ENCODE assay signal across 9 cellular contexts in genomic region chr2:10414000-10414451, GRCh38. TPM values are rescaled to one million over a fixed set of nuclear protein-coding genes. Genes with fewer than 3 reads are reported as not detected.
DNase-seq lines count a peak whose midpoint lies in the region; TF ChIP-seq lines count a peak whose summit lies in the region.
"Had no signal": no experiment of that assay in that cellular context is flagged by ENCODE, and none has a peak within 500 bp of the region (broad histone marks: within the 10 kb centered on the region; RNA-seq: fewer than 3 reads in every experiment).

No MANE protein-coding gene starts in this region.

- peak; percentile 25 for DNase-seq in activated CD4-positive, alpha-beta memory T cell treated with anti-CD3 and anti-CD28 coated beads for 36 hours
- DNase-seq in activated CD4-positive, alpha-beta memory T cell treated with anti-CD3 and anti-CD28 coated beads, Interleukin-2, amount 10 ng/mL, durations not matched to agents 7 days and 5 days, result no peak
- DNase-seq in NCI-H510A (lab: John Stamatoyannopoulos, UW) (peak; percentile 49), fibroblast of lung (ENCODE audit: low read depth in 2 of 2) (peak in 1 of 2 donors; percentile 66), transverse colon (peak; percentile 75), ovary (no peak)
- no peak for DNase-seq in activated CD4-positive, CD25-positive, alpha-beta regulatory T cell treated with anti-CD3 and anti-CD28 coated beads, Interleukin-2, amount 50 U/mL, for 72 hours
- no peak for DNase-seq in activated CD4-positive, alpha-beta T cell treated with anti-CD3 and anti-CD28 coated beads, Interleukin-2, amount 50 U/mL, for 48 hours
- DNase-seq: AML-193 had no signal

- H3K27ac Mint-ChIP-seq in activated CD4-positive, alpha-beta memory T cell treated with anti-CD3 and anti-CD28 coated beads for 36 hours, result no peak overlapping the region
- no peak overlapping the region for H3K27ac Mint-ChIP-seq in activated CD4-positive, alpha-beta memory T cell treated with anti-CD3 and anti-CD28 coated beads, Interleukin-2, amount 10 ng/mL, durations not matched to agents 7 days and 5 days

- H3K9me3 ChIP-seq in fibroblast of lung (ENCODE audit: control insufficient read depth, insufficient read depth, low read depth, low read length), result no peaks in the 10 kb centered on the region
- H3K9me3 ChIP-seq in transverse colon, result no peaks in the 10 kb centered on the region
- no peaks in the 10 kb centered on the region for H3K9me3 ChIP-seq in ovary

- no peak overlapping the region for H3K4me3 Mint-ChIP-seq in activated CD4-positive, alpha-beta memory T cell treated with anti-CD3 and anti-CD28 coated beads for 36 hours
- no peak overlapping the region for H3K4me3 Mint-ChIP-seq in activated CD4-positive, alpha-beta memory T cell treated with anti-CD3 and anti-CD28 coated beads, Interleukin-2, amount 10 ng/mL, durations not matched to agents 7 days and 5 days

- H3K36me3 ChIP-seq in fibroblast of lung (ENCODE audit: control insufficient read depth, insufficient read depth, low read length) (no peaks in the 10 kb centered on the region), transverse colon (no peaks in the 10 kb centered on the region), ovary (no peaks in the 10 kb centered on the region)

- TF ChIP-seq CTCF in fibroblast of lung (conservative IDR thresholded peaks at IDR 0.05 in 1 of 2, IDR thresholded peaks at IDR 0.05 in 1 of 2; ENCODE audit: low read depth in 1 of 2, low read length in 2 of 2) (no peak), transverse colon (IDR thresholded peaks at IDR 0.05) (no peak), ovary (IDR thresholded peaks at IDR 0.05) (no peak)

- no peak overlapping the region for H3K9ac ChIP-seq in fibroblast of lung (ENCODE audit: insufficient read depth, low read length)

- H3K4me1 Mint-ChIP-seq in activated CD4-positive, alpha-beta memory T cell treated with anti-CD3 and anti-CD28 coated beads for 36 hours (ENCODE audit: low read depth), result peaks cover 11% of the 10 kb centered on the region
- H3K4me1 Mint-ChIP-seq in activated CD4-positive, alpha-beta memory T cell treated with anti-CD3 and anti-CD28 coated beads, Interleukin-2, amount 10 ng/mL, durations not matched to agents 7 days and 5 days, result peaks cover 10% of the 10 kb centered on the region

- H3K4me3 ChIP-seq in fibroblast of lung (replicated peaks in 1 of 4; ENCODE audit: control extremely low read depth in 1 of 4, insufficient read depth in 1 of 4, low read depth in 3 of 4, low read length in 4 of 4), result no peak overlapping the region
- no peak overlapping the region for H3K4me3 ChIP-seq in transverse colon
- H3K4me3 ChIP-seq in ovary, result no peak overlapping the region

- 39% methylated on average over 7 of the region's 7 CpGs; no CpG with 5 or more reads in 1 of the 2 donors for WGBS in transverse colon (ENCODE audit: low coverage in 1 of 2), 2 donors
- 87 to 91% (median 89%) methylated on average over 7 of the region's 7 CpGs for WGBS in ovary, 3 donors

- H3K9me3 Mint-ChIP-seq in activated CD4-positive, alpha-beta memory T cell treated with anti-CD3 and anti-CD28 coated beads for 36 hours, result no peaks in the 10 kb centered on the region
- no peaks in the 10 kb centered on the region for H3K9me3 Mint-ChIP-seq in activated CD4-positive, alpha-beta memory T cell treated with anti-CD3 and anti-CD28 coated beads, Interleukin-2, amount 10 ng/mL, durations not matched to agents 7 days and 5 days

- H3K4me1 ChIP-seq in fibroblast of lung (ENCODE audit: control insufficient read depth, extremely low read depth, insufficient read depth, low read length) (peaks cover 8% of the 10 kb centered on the region), transverse colon (peaks cover 27 to 65% (median 37%) of the 10 kb centered on the region in 4 donors), ovary (ENCODE audit: insufficient read depth) (peaks cover 1% of the 10 kb centered on the region)

- H3K27me3 ChIP-seq in fibroblast of lung (ENCODE audit: control insufficient read depth, insufficient read depth, low read length), result no peaks in the 10 kb centered on the region
- no peaks in the 10 kb centered on the region for H3K27me3 ChIP-seq in transverse colon
- H3K27me3 ChIP-seq in ovary, result no peaks in the 10 kb centered on the region

- no peaks in the 10 kb centered on the region for H4K20me1 ChIP-seq in fibroblast of lung (ENCODE audit: control insufficient read depth, extremely low read depth, insufficient read depth, low read length)

- H3K27me3 Mint-ChIP-seq in activated CD4-positive, alpha-beta memory T cell treated with anti-CD3 and anti-CD28 coated beads for 36 hours, result no peaks in the 10 kb centered on the region
- no peaks in the 10 kb centered on the region for H3K27me3 Mint-ChIP-seq in activated CD4-positive, alpha-beta memory T cell treated with anti-CD3 and anti-CD28 coated beads, Interleukin-2, amount 10 ng/mL, durations not matched to agents 7 days and 5 days

- POLR2A ChIA-PET in activated CD4-positive, alpha-beta memory T cell treated with anti-CD3 and anti-CD28 coated beads for 36 hours (lab: Charles Lee), result no interaction called here
- POLR2A ChIA-PET in activated CD4-positive, alpha-beta memory T cell treated with anti-CD3 and anti-CD28 coated beads, Interleukin-2, amount 10 ng/mL, durations not matched to agents 7 days and 5 days (lab: Charles Lee), result no interaction called here

- H3K4me2 ChIP-seq in fibroblast of lung (ENCODE audit: extremely low read depth, insufficient read depth, low read length), result peak overlapping the region; percentile 5

- H3K79me2 ChIP-seq in fibroblast of lung (ENCODE audit: control insufficient read depth, insufficient read depth, low read length), result no peaks in the 10 kb centered on the region

- in situ Hi-C loops in transverse colon (cut with MboI; ENCODE audit: low pct_ligation_motif_present in 1 of 4, low pct_unique_long_range_greater_than_20kb in 1 of 4, low sequenced_read_pairs in 3 of 4), result loop anchor here in 3 of 4 donors (10.0 to 25.0 kb wide), 3 partner anchors 127 to 277 kb away; no protein-coding TSS in a partner anchor

- CTCF ChIA-PET in activated CD4-positive, alpha-beta memory T cell treated with anti-CD3 and anti-CD28 coated beads for 36 hours (lab: Charles Lee), result interaction anchor here (0.7 kb wide), 1 partner anchor 110 kb away, joined by 3 read pairs; no protein-coding TSS in a partner anchor
- CTCF ChIA-PET in activated CD4-positive, alpha-beta memory T cell treated with anti-CD3 and anti-CD28 coated beads, Interleukin-2, amount 10 ng/mL, durations not matched to agents 7 days and 5 days (lab: Charles Lee), result no interaction called here

- TF ChIP-seq EP300 in transverse colon (IDR thresholded peaks at IDR 0.05; ENCODE audit: low read depth) (no peak), ovary (IDR thresholded peaks at IDR 0.05) (no peak)

- peak; percentile 42 for TF ChIP-seq POLR2A in transverse colon (IDR thresholded peaks at IDR 0.05)
- TF ChIP-seq POLR2A in ovary (IDR thresholded peaks at IDR 0.05), result no peak

- intact Hi-C loops in activated CD4-positive, alpha-beta memory T cell treated with anti-CD3 and anti-CD28 coated beads for 36 hours (cut with micrococcal nuclease), result no loop called here
- intact Hi-C loops in transverse colon (cut with DNase I; ENCODE audit: low total_unique reads), result loop anchor here (5.0 kb wide), 1 partner anchor 132 kb away; no protein-coding TSS in a partner anchor
- intact Hi-C loops in ovary (cut with DNase I), result no loop called here

- H3K27ac ChIP-seq in fibroblast of lung (ENCODE audit: insufficient read depth, low read length) (no peak overlapping the region), transverse colon (peak overlapping the region; percentile 55 to 81 (median 66)), ovary (no peak overlapping the region)

- no peak overlapping the region for H2AFZ ChIP-seq in fibroblast of lung (ENCODE audit: low read length)

- H3K36me3 Mint-ChIP-seq in activated CD4-positive, alpha-beta memory T cell treated with anti-CD3 and anti-CD28 coated beads for 36 hours, result peaks cover 7% of the 10 kb centered on the region
- H3K36me3 Mint-ChIP-seq in activated CD4-positive, alpha-beta memory T cell treated with anti-CD3 and anti-CD28 coated beads, Interleukin-2, amount 10 ng/mL, durations not matched to agents 7 days and 5 days (ENCODE audit: low read depth), result peaks cover 7% of the 10 kb centered on the region

RNA-seq across cellular contexts. Expression of gene ODC1, which starts 34.1 kb away (rescaled TPM):
- 100 to 1,000 TPM; 138 to 142 TPM for total RNA-seq in activated CD4-positive, alpha-beta memory T cell treated with anti-CD3 and anti-CD28 coated beads for 36 hours
- 10 to 100 TPM; 48.1 to 54.9 TPM for total RNA-seq in activated CD4-positive, alpha-beta memory T cell treated with anti-CD3 and anti-CD28 coated beads, Interleukin-2, amount 10 ng/mL, durations not matched to agents 7 days and 5 days
- total RNA-seq in fibroblast of lung, result 53.9 and 86.4 TPM in 2 replicates
- polyA plus RNA-seq in fibroblast of lung, result 89.3 and 211 TPM in 2 replicates
- 51.5 and 135 TPM in 2 replicates for polyA plus RNA-seq in fibroblast of lung (2012)
- polyA minus RNA-seq in fibroblast of lung (ENCODE audit: low replicate concordance), result 30.0 and 80.8 TPM in 2 replicates
- total RNA-seq in transverse colon, result 10 to 100 TPM; 36.2 to 75.2 (median 43.2) TPM
- 100 to 1,000 TPM in 1 of 7 donors, 10 to 100 TPM in 6; 43.2 to 160 (median 55.7) TPM for total RNA-seq in ovary
- polyA plus RNA-seq in ovary, result 100 to 1,000 TPM in 1 of 2 donors, 10 to 100 TPM in 1; 29.1 to 101 TPM

Comparison
In these comparisons a context has a peak if more than half of its experiments do, and no peak if none do; other contexts are left out.
1. DNase-seq: peak in activated CD4-positive, alpha-beta memory T cell treated with anti-CD3 and anti-CD28 coated beads for 36 hours (single experiment), NCI-H510A (single experiment) and transverse colon (single experiment); none in activated CD4-positive, alpha-beta memory T cell treated with anti-CD3 and anti-CD28 coated beads, Interleukin-2, amount 10 ng/mL, durations not matched to agents 7 days and 5 days (single experiment), ovary (0 of 5), activated CD4-positive, CD25-positive, alpha-beta regulatory T cell treated with anti-CD3 and anti-CD28 coated beads, Interleukin-2, amount 50 U/mL, for 72 hours (single experiment) and activated CD4-positive, alpha-beta T cell treated with anti-CD3 and anti-CD28 coated beads, Interleukin-2, amount 50 U/mL, for 48 hours (0 of 2).
2. H3K27ac ChIP-seq: peak in transverse colon (4 of 4); none in fibroblast of lung (single experiment) and ovary (0 of 2).